In genomic region chr1:85328713-85329376, GRCh38 we compare ENCODE assay signal across 11 cellular contexts. TPM values are rescaled to one million over a fixed set of nuclear protein-coding genes. Genes with fewer than 3 reads are reported as not detected.
DNase-seq lines count a peak whose midpoint lies in the region; ATAC-seq and TF ChIP-seq lines count a peak whose summit lies in the region.
"Had no signal": no experiment of that assay in that cellular context is flagged by ENCODE, and none has a peak within 500 bp of the region (broad histone marks: within the 10 kb centered on the region; RNA-seq: fewer than 3 reads in every experiment).

No MANE protein-coding gene starts in this region.

- no peak for TF ChIP-seq POLR2A in prostate gland (IDR thresholded peaks at IDR 0.05)

- no peak overlapping the region for H3K27ac ChIP-seq in liver (ENCODE audit: low read depth in 1 of 2, low read length in 2 of 2)
- peak overlapping the region; percentile 49 to 87 for H3K27ac ChIP-seq in aorta (ENCODE audit: low read depth in 1 of 2, low read length in 2 of 2)
- no peak overlapping the region for H3K27ac ChIP-seq in prostate gland
- H3K27ac ChIP-seq: 22Rv1 had no signal

- TF ChIP-seq CTCF in choroid plexus epithelial cell (conservative IDR thresholded peaks at IDR 0.05; ENCODE audit: low read depth, low read length) = no peak
- TF ChIP-seq CTCF in liver (IDR thresholded peaks at IDR 0.05; ENCODE audit: low read depth, low read length, missing input control) = no peak
- no peak for TF ChIP-seq CTCF in prostate gland (IDR thresholded peaks at IDR 0.05)

- ATAC-seq in aorta (ENCODE audit: low FRiP score) (peak; percentile 47), HG03469 (IDR thresholded peaks at IDR 0.05; ENCODE audit: unreplicated experiment) (no peak)

- peaks cover 0 to 2% (median 1%) of the 10 kb centered on the region in 4 donors for H3K36me3 ChIP-seq in liver (ENCODE audit: control insufficient read depth in 4 of 4, insufficient read depth in 3 of 4, low read depth in 1 of 4, low read length in 3 of 4)
- H3K36me3 ChIP-seq in aorta (ENCODE audit: control insufficient read depth in 1 of 2, insufficient read depth in 2 of 2, low read length in 1 of 2) = no peaks in the 10 kb centered on the region
- no peaks in the 10 kb centered on the region for H3K36me3 ChIP-seq in prostate gland

- intact Hi-C loops in aorta (cut with DNase I) = loop anchor here in 1 of 2 donors (5.0 kb wide), 1 partner anchor 78 kb away; no protein-coding TSS in a partner anchor
- intact Hi-C loops in prostate gland (cut with DNase I) = no loop called here

- H3K9me3 ChIP-seq in liver (ENCODE audit: control insufficient read depth in 4 of 4, low read length in 3 of 4) (no peaks in the 10 kb centered on the region), aorta (ENCODE audit: control insufficient read depth, low read length) (no peaks in the 10 kb centered on the region), prostate gland (no peaks in the 10 kb centered on the region)

- H3K4me3 ChIP-seq in choroid plexus epithelial cell (ENCODE audit: low read depth, low read length) (no peak overlapping the region), liver (ENCODE audit: low read depth in 1 of 3, low read length in 3 of 3) (no peak overlapping the region), aorta (ENCODE audit: low read length in 2 of 2) (no peak overlapping the region), prostate gland (no peak overlapping the region)

- 74% methylated on average over 3 of the region's 3 CpGs for WGBS in liver
- 6 to 7% methylated on average over 3 of the region's 3 CpGs for WGBS in aorta, 2 donors
- WGBS in prostate gland = 45% methylated on average over 3 of the region's 3 CpGs

- no peak for TF ChIP-seq RAD21 in liver (IDR thresholded peaks at IDR 0.05)

- peak; percentile 48 for DNase-seq in DMS53 (lab: John Stamatoyannopoulos, UW)
- no peak for DNase-seq in DMS53 treated with DMSO at 0.1 percent for 48 hours (lab: John Stamatoyannopoulos, UW; ENCODE audit: unreplicated experiment)
- DNase-seq in choroid plexus epithelial cell (ENCODE audit: low read depth) = peak; percentile 98
- no peak for DNase-seq in aorta
- DNase-seq in prostate gland (ENCODE audit: low spot score) = no peak
- no peak for DNase-seq in COR-L47 (lab: John Stamatoyannopoulos, UW)
- DNase-seq: cerebellar nuclear complex, Karpas-422 had no signal

- H3K9ac ChIP-seq in liver (ENCODE audit: low read depth in 1 of 2, low read length in 2 of 2) = no peak overlapping the region

- H3K4me1 ChIP-seq in liver (ENCODE audit: control insufficient read depth in 4 of 4, insufficient read depth in 4 of 4, low read length in 3 of 4) (no peaks in the 10 kb centered on the region), aorta (ENCODE audit: control insufficient read depth in 1 of 2, insufficient read depth in 2 of 2, low read length in 2 of 2) (peaks cover 0 to 13% of the 10 kb centered on the region in 2 donors), prostate gland (replicated peaks) (no peaks in the 10 kb centered on the region)

- H3K27me3 ChIP-seq in liver (ENCODE audit: control insufficient read depth in 4 of 4, insufficient read depth in 4 of 4, low read length in 3 of 4) = no peaks in the 10 kb centered on the region
- no peaks in the 10 kb centered on the region for H3K27me3 ChIP-seq in aorta (ENCODE audit: control insufficient read depth in 1 of 2, insufficient read depth in 2 of 2, low read length in 1 of 2)
- no peaks in the 10 kb centered on the region for H3K27me3 ChIP-seq in prostate gland (replicated peaks; ENCODE audit: insufficient read depth)

TF ChIP-seq in liver, 16 proteins besides CTCF, POLR2A, EP300 and RAD21:
- TF ChIP-seq JUND (IDR thresholded peaks at IDR 0.05) (peak; percentile 50 to 56), HNF4G (IDR thresholded peaks at IDR 0.05) (no peak)

RNA-seq across cellular contexts. Expression of gene BCL10, which starts 52.4 kb away (rescaled TPM):
- 1 to 10 TPM; 6.3 to 8.9 TPM for total RNA-seq in liver
- 1 to 10 TPM; 3.1 to 8.8 TPM for polyA plus RNA-seq in liver
- total RNA-seq in aorta = 10 to 100 TPM; 19.9 to 29.6 TPM
- polyA plus RNA-seq in aorta = 1 to 10 TPM; 7.0 to 9.1 TPM
- total RNA-seq in prostate gland = 10 to 100 TPM; 17.3 to 18.4 TPM

Comparison
In these comparisons a context has a peak if more than half of its experiments do, and no peak if none do; other contexts are left out.
1. DNase-seq: peak in DMS53 (single experiment) and choroid plexus epithelial cell (single experiment); none in DMS53 treated with DMSO at 0.1 percent for 48 hours (single experiment), aorta (0 of 2), prostate gland (single experiment) and COR-L47 (single experiment).
2. H3K27ac ChIP-seq: peak in aorta (2 of 2); none in liver (0 of 2) and prostate gland (0 of 2).